ENCODE assay signal across 18 cellular contexts in the genomic region with DNA sequence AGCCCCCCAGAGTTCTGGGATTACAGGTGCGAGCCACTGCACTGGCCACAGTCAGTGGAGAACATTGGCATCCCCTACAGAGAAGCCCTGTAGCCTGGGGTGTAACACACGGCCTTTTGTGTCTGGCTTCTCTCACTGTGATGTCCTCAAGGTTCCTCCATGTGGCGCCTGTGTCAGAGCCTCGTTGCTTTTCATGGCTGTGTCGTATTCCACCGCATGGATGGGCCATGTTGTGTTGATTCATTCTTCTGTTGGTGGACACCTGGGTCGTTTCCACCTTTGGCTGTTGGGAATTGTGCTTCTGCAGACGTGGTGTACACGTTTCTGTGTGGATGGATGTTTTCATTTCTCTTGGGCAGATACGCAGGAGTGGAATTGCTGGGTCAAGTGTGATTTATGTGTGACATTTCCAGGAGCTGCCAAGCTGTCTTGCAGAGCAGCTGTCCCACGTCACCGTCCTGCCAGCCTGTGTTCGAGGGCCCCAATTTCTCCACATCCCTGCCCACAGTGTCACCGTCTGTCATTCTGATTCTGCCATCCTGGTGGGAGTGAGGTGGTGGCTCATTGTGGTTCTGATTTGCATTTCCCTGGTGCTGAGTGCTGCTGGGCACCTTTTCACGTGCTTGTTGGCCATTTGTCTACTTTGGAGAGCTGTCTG. TPM values are rescaled to one million over a fixed set of nuclear protein-coding genes. Genes with fewer than 3 reads are reported as not detected.
DNase-seq lines count a peak whose midpoint lies in the region; ATAC-seq and TF ChIP-seq lines count a peak whose summit lies in the region.
"Had no signal": no experiment of that assay in that cellular context is flagged by ENCODE, and none has a peak within 500 bp of the region (broad histone marks: within the 10 kb centered on the region; RNA-seq: fewer than 3 reads in every experiment).

No MANE protein-coding gene starts in this region.

- H3K27me3 ChIP-seq in CD8-positive, alpha-beta memory T cell (ENCODE audit: insufficient read depth, low read length, poor library complexity, severe bottlenecking): no peaks in the 10 kb centered on the region
- H3K27me3 ChIP-seq: BLaER1 treated with 17β-estradiol and CSF1 and Interleukin-3, amounts not matched to agents 10 nM and 100 nM had no signal

- no peaks in the 10 kb centered on the region for H3K27me3 Mint-ChIP-seq in CD8-positive, alpha-beta memory T cell
- peaks cover 5% of the 10 kb centered on the region for H3K27me3 Mint-ChIP-seq in glutamatergic neuron (ENCODE audit: unreplicated experiment)

- H3K4me3 ChIP-seq in CD8-positive, alpha-beta memory T cell (ENCODE audit: low read length): no peak overlapping the region
- H3K4me3 ChIP-seq: BLaER1 treated with 17β-estradiol and CSF1 and Interleukin-3, amounts not matched to agents 10 nM and 100 nM; SK-N-MC had no signal

- TF ChIP-seq CTCF in VCaP (conservative IDR thresholded peaks at IDR 0.05) (no peak), glutamatergic neuron (IDR thresholded peaks at IDR 0.05; ENCODE audit: partially characterized antibody, unreplicated experiment) (no peak), GM10266 (IDR thresholded peaks at IDR 0.05; ENCODE audit: control insufficient read depth, insufficient read depth, low read depth, missing control alignments) (no peak)

- H3K4me1 ChIP-seq in CD8-positive, alpha-beta memory T cell (ENCODE audit: insufficient read depth, low read length): no peaks in the 10 kb centered on the region

- peak overlapping the region in 5 of 8 donors; percentile 35 to 88 (median 51) for H3K27ac Mint-ChIP-seq in CD8-positive, alpha-beta memory T cell
- H3K27ac Mint-ChIP-seq in glutamatergic neuron (ENCODE audit: unreplicated experiment): peak overlapping the region; percentile 43
- peak overlapping the region; percentile 20 for H3K27ac Mint-ChIP-seq in stimulated activated effector memory CD8-positive, alpha-beta T cell treated with anti-CD3 and anti-CD28 coated beads, Interleukin-12 subunit alpha, Interleukin-12 subunit beta, amount 100 ng/mL, for 72 hours

- no peaks in the 10 kb centered on the region for H3K9me3 ChIP-seq in CD8-positive, alpha-beta memory T cell (ENCODE audit: low read length)
- H3K9me3 ChIP-seq: BLaER1 treated with 17β-estradiol and CSF1 and Interleukin-3, amounts not matched to agents 10 nM and 100 nM had no signal

- no peak overlapping the region for H3K4me3 Mint-ChIP-seq in CD8-positive, alpha-beta memory T cell
- H3K4me3 Mint-ChIP-seq in glutamatergic neuron (ENCODE audit: unreplicated experiment): no peak overlapping the region
- H3K4me3 Mint-ChIP-seq in stimulated activated effector memory CD8-positive, alpha-beta T cell treated with anti-CD3 and anti-CD28 coated beads, Interleukin-12 subunit alpha, Interleukin-12 subunit beta, amount 100 ng/mL, for 72 hours: no peak overlapping the region

- ATAC-seq in stimulated activated effector memory CD8-positive, alpha-beta T cell treated with anti-CD3 and anti-CD28 coated beads, Interleukin-12 subunit alpha, Interleukin-12 subunit beta, amount 100 ng/mL, for 72 hours: no peak
- ATAC-seq in GM21526 (IDR thresholded peaks at IDR 0.05; ENCODE audit: low FRiP score, unreplicated experiment): no peak

- peaks cover 9 to 24% (median 13%) of the 10 kb centered on the region in 3 donors for H3K4me1 Mint-ChIP-seq in CD8-positive, alpha-beta memory T cell
- H3K4me1 Mint-ChIP-seq in glutamatergic neuron (ENCODE audit: low read depth, unreplicated experiment): peaks cover 13% of the 10 kb centered on the region
- peaks cover 28% of the 10 kb centered on the region for H3K4me1 Mint-ChIP-seq in stimulated activated effector memory CD8-positive, alpha-beta T cell treated with anti-CD3 and anti-CD28 coated beads, Interleukin-12 subunit alpha, Interleukin-12 subunit beta, amount 100 ng/mL, for 72 hours

- peaks cover 0 to 5% (median 0%) of the 10 kb centered on the region in 3 donors for H3K36me3 Mint-ChIP-seq in CD8-positive, alpha-beta memory T cell
- no peaks in the 10 kb centered on the region for H3K36me3 Mint-ChIP-seq in glutamatergic neuron (ENCODE audit: unreplicated experiment)
- H3K36me3 Mint-ChIP-seq in stimulated activated effector memory CD8-positive, alpha-beta T cell treated with anti-CD3 and anti-CD28 coated beads, Interleukin-12 subunit alpha, Interleukin-12 subunit beta, amount 100 ng/mL, for 72 hours: peaks cover 17% of the 10 kb centered on the region

- no peak for DNase-seq in CD8-positive, alpha-beta memory T cell
- DNase-seq in glutamatergic neuron: no peak
- no peak for DNase-seq in stimulated activated effector memory CD8-positive, alpha-beta T cell treated with anti-CD3 and anti-CD28 coated beads, Interleukin-12 subunit alpha, Interleukin-12 subunit beta, amount 100 ng/mL, for 72 hours (ENCODE audit: low spot score in 2 of 2)
- DNase-seq in GM10266 (ENCODE audit: extremely low spot score): no peak
- no peak for DNase-seq in amygdala (lab: John Stamatoyannopoulos, UW)
- DNase-seq: DMS79, HCEC 1CT, KG1, NCI-H1694 treated with DMSO at 0.1 percent for 48 hours, NCI-H2227 treated with DMSO at 0.1 percent for 48 hours, NCI-H510A treated with DMSO at 0.1 percent for 48 hours, NCI-H774, OCI-M1, SHP77 had no signal

- CTCF ChIA-PET in CD8-positive, alpha-beta memory T cell (lab: Charles Lee): interaction anchor here (1.0 to 8.1 kb wide), 5 partner anchors 27 to 220 kb away, joined by 3 to 98 read pairs (median 5); no protein-coding TSS in a partner anchor

- H3K9me3 Mint-ChIP-seq in CD8-positive, alpha-beta memory T cell: no peaks in the 10 kb centered on the region
- peaks cover 19% of the 10 kb centered on the region for H3K9me3 Mint-ChIP-seq in glutamatergic neuron (ENCODE audit: unreplicated experiment)
- H3K9me3 Mint-ChIP-seq in stimulated activated effector memory CD8-positive, alpha-beta T cell treated with anti-CD3 and anti-CD28 coated beads, Interleukin-12 subunit alpha, Interleukin-12 subunit beta, amount 100 ng/mL, for 72 hours: no peaks in the 10 kb centered on the region

- POLR2A ChIA-PET in CD8-positive, alpha-beta memory T cell (lab: Charles Lee): no interaction called here

- peaks cover 2% of the 10 kb centered on the region for H3K36me3 ChIP-seq in CD8-positive, alpha-beta memory T cell (ENCODE audit: insufficient read depth, low read length)

- no peak overlapping the region for H3K27ac ChIP-seq in CD8-positive, alpha-beta memory T cell (ENCODE audit: low read depth, low read length)
- peak overlapping the region; percentile 47; the same call in 1 of the 2 replicates for H3K27ac ChIP-seq in VCaP
- H3K27ac ChIP-seq: BLaER1 treated with 17β-estradiol and CSF1 and Interleukin-3, amounts not matched to agents 10 nM and 100 nM; SK-N-MC had no signal

RNA-seq across cellular contexts. Expression of a gene that starts 59.4 kb away (rescaled TPM):
- total RNA-seq in CD8-positive, alpha-beta memory T cell: 10 to 100 TPM; 14.6 to 16.0 TPM
- polyA plus RNA-seq in CD8-positive, alpha-beta memory T cell: 14.6 TPM
- total RNA-seq in glutamatergic neuron (ENCODE audit: unreplicated experiment): 153 TPM
